In genomic region chr15:69609776-69610175, GRCh38 we compare ENCODE assay signal across 21 cellular contexts.
"Had no signal": no experiment of that assay in that cellular context is flagged by ENCODE, and none has a peak within 500 bp of the region (broad histone marks: within the 10 kb centered on the region; RNA-seq: fewer than 3 reads in every experiment).

No MANE protein-coding gene starts in this region.

- H3K4me3 Mint-ChIP-seq: activated CD4-positive, alpha-beta T cell treated with anti-CD3 and anti-CD28 coated beads for 36 hours; activated CD8-positive, alpha-beta T cell treated with anti-CD3 and anti-CD28 coated beads, Interleukin-2, amount 10 ng/mL, durations not matched to agents 7 days and 5 days; activated naive CD4-positive, alpha-beta T cell treated with anti-CD3 and anti-CD28 coated beads for 36 hours; activated naive CD8-positive, alpha-beta T cell treated with anti-CD3 and anti-CD28 coated beads for 36 hours; mesothelial cell of epicardium; naive thymus-derived CD4-positive, alpha-beta T cell had no signal

- H3K79me2 ChIP-seq: parathyroid adenoma had no signal

- H2AFZ ChIP-seq: parathyroid adenoma had no signal

- H3K36me3 Mint-ChIP-seq: activated naive CD8-positive, alpha-beta T cell treated with anti-CD3 and anti-CD28 coated beads for 36 hours; mesothelial cell of epicardium; naive thymus-derived CD4-positive, alpha-beta T cell had no signal

- H3K4me1 ChIP-seq: parathyroid adenoma, psoas muscle, suprapubic skin had no signal

- FAIRE-seq: islet of Langerhans had no signal

- H3K4me3 ChIP-seq: ascending aorta, gastrocnemius medialis, psoas muscle, stomach, suprapubic skin, tibial artery, upper lobe of right lung had no signal

- H3K27ac Mint-ChIP-seq: activated CD4-positive, alpha-beta T cell treated with anti-CD3 and anti-CD28 coated beads for 36 hours; activated CD8-positive, alpha-beta T cell treated with anti-CD3 and anti-CD28 coated beads, Interleukin-2, amount 10 ng/mL, durations not matched to agents 7 days and 5 days; activated naive CD4-positive, alpha-beta T cell treated with anti-CD3 and anti-CD28 coated beads for 36 hours; activated naive CD8-positive, alpha-beta T cell treated with anti-CD3 and anti-CD28 coated beads for 36 hours; mesothelial cell of epicardium; naive thymus-derived CD4-positive, alpha-beta T cell had no signal

- H3K9ac ChIP-seq: parathyroid adenoma had no signal

- DNase-seq: activated CD4-positive, alpha-beta T cell treated with anti-CD3 and anti-CD28 coated beads for 36 hours; activated CD4-positive, CD25-positive, alpha-beta regulatory T cell; activated CD8-positive, alpha-beta T cell treated with anti-CD3 and anti-CD28 coated beads, Interleukin-2, amount 10 ng/mL, durations not matched to agents 7 days and 5 days; activated effector memory CD4-positive, alpha-beta T cell treated with anti-CD3 and anti-CD28 coated beads, Interleukin-2, amount 50 U/mL, for 16 hours; activated naive CD4-positive, alpha-beta T cell treated with anti-CD3 and anti-CD28 coated beads for 36 hours; activated naive CD8-positive, alpha-beta T cell treated with anti-CD3 and anti-CD28 coated beads for 36 hours; dermis blood vessel endothelial cell; effector CD8-positive, alpha-beta T cell; gastrocnemius medialis; glutamatergic neuron; naive thymus-derived CD4-positive, alpha-beta T cell; psoas muscle; stomach; tibial artery; upper lobe of right lung had no signal

- H3K9me3 Mint-ChIP-seq: activated naive CD4-positive, alpha-beta T cell treated with anti-CD3 and anti-CD28 coated beads for 36 hours; activated naive CD8-positive, alpha-beta T cell treated with anti-CD3 and anti-CD28 coated beads for 36 hours; mesothelial cell of epicardium; naive thymus-derived CD4-positive, alpha-beta T cell had no signal

- ATAC-seq: activated CD8-positive, alpha-beta T cell treated with anti-CD3 and anti-CD28 coated beads, Interleukin-2, amount 10 ng/mL, durations not matched to agents 7 days and 5 days had no signal

- H3K27me3 ChIP-seq: ascending aorta, gastrocnemius medialis, stomach, suprapubic skin, tibial artery, upper lobe of right lung had no signal

- H3K4me1 Mint-ChIP-seq: mesothelial cell of epicardium had no signal

- H3K27me3 Mint-ChIP-seq: activated CD4-positive, alpha-beta T cell treated with anti-CD3 and anti-CD28 coated beads for 36 hours; activated naive CD8-positive, alpha-beta T cell treated with anti-CD3 and anti-CD28 coated beads for 36 hours had no signal

- H3K36me3 ChIP-seq: ascending aorta, brain microvascular endothelial cell, gastrocnemius medialis, stomach, suprapubic skin, tibial artery, upper lobe of right lung had no signal

- H3K27ac ChIP-seq: ascending aorta, brain microvascular endothelial cell, gastrocnemius medialis, parathyroid adenoma, psoas muscle, stomach, suprapubic skin, tibial artery, upper lobe of right lung had no signal

- H3K9me3 ChIP-seq: ascending aorta, gastrocnemius medialis, psoas muscle, stomach, suprapubic skin, tibial artery, upper lobe of right lung had no signal
